8 cellular contexts compared by ENCODE assay signal in the genomic region with DNA sequence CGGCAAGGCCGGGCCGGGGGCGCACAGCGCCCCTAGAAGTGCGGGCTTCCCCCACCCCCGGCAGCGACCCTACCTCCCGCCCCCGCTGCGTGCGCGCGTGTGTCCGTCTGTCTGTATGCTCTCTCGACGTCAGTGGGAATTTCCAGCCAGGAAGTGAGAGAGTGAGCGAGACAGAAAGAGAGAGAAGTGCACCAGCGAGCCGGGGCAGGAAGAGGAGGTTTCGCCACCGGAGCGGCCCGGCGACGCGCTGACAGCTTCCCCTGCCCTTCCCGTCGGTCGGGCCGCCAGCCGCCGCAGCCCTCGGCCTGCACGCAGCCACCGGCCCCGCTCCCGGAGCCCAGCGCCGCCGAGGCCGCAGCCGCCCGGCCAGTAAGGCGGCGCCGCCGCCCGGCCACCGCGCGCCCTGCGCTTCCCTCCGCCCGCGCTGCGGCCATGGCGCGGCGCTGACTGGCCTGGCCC. TPM values are rescaled to one million over a fixed set of nuclear protein-coding genes. Genes with fewer than 3 reads are reported as not detected.
DNase-seq lines count a peak whose midpoint lies in the region; ATAC-seq and TF ChIP-seq lines count a peak whose summit lies in the region.

NFKB1 (plus strand) TSS at position 184 of the 459 bp plus-strand sequence. CDS start 24,160 bp downstream, outside the sequence.

- peak; percentile 59 for ATAC-seq in GM21825 (IDR thresholded peaks at IDR 0.05; ENCODE audit: unreplicated experiment)

- peak within 1 kb of the TSS; percentile 90 to 96 (median 93) for H3K4me3 Mint-ChIP-seq in immature natural killer cell

- TF ChIP-seq CTCF in GM06990 (IDR thresholded peaks at IDR 0.05; ENCODE audit: insufficient read depth, low read length, poor library complexity, severe bottlenecking): no peak
- no peak for TF ChIP-seq CTCF in brain microvascular endothelial cell (IDR thresholded peaks at IDR 0.05; ENCODE audit: low read depth, low read length, missing control alignments)

- H3K36me3 ChIP-seq in GM06990 (ENCODE audit: control insufficient read depth, insufficient read depth, low read length) (no peaks in the 10 kb centered on the region), Karpas-422 (ENCODE audit: insufficient read depth, low read length) (no peaks in the 10 kb centered on the region), brain microvascular endothelial cell (replicated peaks) (no peaks in the 10 kb centered on the region)

- no peaks in the 10 kb centered on the region for H3K9me3 ChIP-seq in Karpas-422 (ENCODE audit: low read length)

- peaks cover 36 to 42% of the 10 kb centered on the region in 2 donors for H3K4me1 Mint-ChIP-seq in immature natural killer cell

- in situ Hi-C loops in brain microvascular endothelial cell (cut with HindIII; ENCODE audit: low pct_ligation_motif_present, low sequenced_read_pairs): no loop called here

- peaks cover 30% of the 10 kb centered on the region for H3K4me1 ChIP-seq in Karpas-422 (ENCODE audit: low read length)

- H3K36me3 Mint-ChIP-seq in immature natural killer cell: no peaks in the 10 kb centered on the region

- H3K27me3 ChIP-seq in GM06990 (replicated peaks; ENCODE audit: control insufficient read depth, insufficient read depth, low read length): no peaks in the 10 kb centered on the region
- no peaks in the 10 kb centered on the region for H3K27me3 ChIP-seq in Karpas-422 (ENCODE audit: low read length)
- H3K27me3 ChIP-seq in brain microvascular endothelial cell (replicated peaks): no peaks in the 10 kb centered on the region

- H3K27me3 Mint-ChIP-seq in immature natural killer cell (ENCODE audit: low read depth in 3 of 3): peaks cover 16 to 31% (median 18%) of the 10 kb centered on the region in 3 donors

- H3K9me3 Mint-ChIP-seq in immature natural killer cell: peaks cover 0 to 1% (median 0%) of the 10 kb centered on the region in 6 donors

- 0 out of 2 replicates have a peak, but pooled peaks cover 2% of the 10 kb centered on the region for H4K20me1 ChIP-seq in Karpas-422 (ENCODE audit: insufficient read depth, low read depth, low read length)

- no peaks in the 10 kb centered on the region for H3K9me2 ChIP-seq in Karpas-422 (replicated peaks; ENCODE audit: insufficient read depth, low read length)

- peak within 1 kb of the TSS; percentile 95 for H3K4me2 ChIP-seq in Karpas-422 (ENCODE audit: low read depth, low read length, poor library complexity, severe bottlenecking)

- peak within 1 kb of the TSS; percentile 98 for H2AFZ ChIP-seq in Karpas-422 (ENCODE audit: low read length)

- H3K27ac Mint-ChIP-seq in immature natural killer cell: peak within 1 kb of the TSS; percentile 95 to 99 (median 98)

- H3K27ac ChIP-seq in Karpas-422 (ENCODE audit: low read length): no peak within 1 kb of the TSS
- peak within 1 kb of the TSS; percentile 89 for H3K27ac ChIP-seq in brain microvascular endothelial cell

- peak within 1 kb of the TSS; percentile 84 for H3K9ac ChIP-seq in Karpas-422 (ENCODE audit: low read length)

- DNase-seq in GM06990 (ENCODE audit: extremely low read depth, insufficient read length): peak; percentile 86
- peak; percentile 80 for DNase-seq in Karpas-422
- DNase-seq in UCSD-AML1 (lab: John Stamatoyannopoulos, UW; ENCODE audit: unreplicated experiment): peak; percentile 76
- peak; percentile 79 for DNase-seq in brain microvascular endothelial cell
- peak; percentile 89 to 91 (median 91) for DNase-seq in immature natural killer cell
- DNase-seq in stimulated activated CD4-positive, alpha-beta T cell treated with anti-CD3 and anti-CD28 coated beads, Interleukin-12 subunit alpha, Interleukin-12 subunit beta, amount 100 ng/mL, for 24 hours (ENCODE audit: low read depth in 2 of 2): peak; percentile 65 to 70
- no peak for DNase-seq in cerebellar nuclear complex (lab: John Stamatoyannopoulos, UW)

- no peaks in the 10 kb centered on the region for H3K79me2 ChIP-seq in Karpas-422 (ENCODE audit: low read length)

- H3K4me3 ChIP-seq in GM06990 (replicated peaks; ENCODE audit: low read depth, low read length): peak within 1 kb of the TSS; percentile 96
- H3K4me3 ChIP-seq in Karpas-422 (ENCODE audit: low read length): peak within 1 kb of the TSS; percentile 89
- peak within 1 kb of the TSS; percentile 87 for H3K4me3 ChIP-seq in brain microvascular endothelial cell (ENCODE audit: low read depth, low read length)

RNA-seq across cellular contexts. Expression of gene NFKB1, which starts in this region (rescaled TPM):
- total RNA-seq in Karpas-422 (2014; rRNA removed; shearing (Covaris generic); ENCODE audit: low replicate concordance): 5.3 and 7.9 TPM in 2 replicates
- 10 to 100 TPM in 1 of 3 donors, 1 to 10 TPM in 2; 9.4 to 16.0 (median 9.4) TPM for polyA plus RNA-seq in immature natural killer cell

Comparison
In these comparisons a context has a peak if more than half of its experiments do, and no peak if none do; other contexts are left out.
1. DNase-seq: peak in GM06990 (single experiment), Karpas-422 (single experiment), UCSD-AML1 (single experiment), brain microvascular endothelial cell (single experiment), immature natural killer cell (3 of 3) and stimulated activated CD4-positive, alpha-beta T cell treated with anti-CD3 and anti-CD28 coated beads, Interleukin-12 subunit alpha, Interleukin-12 subunit beta, amount 100 ng/mL, for 24 hours (2 of 2); none in cerebellar nuclear complex (0 of 2).
2. Peak in every context shown above with its lines, with median percentiles within 50 percentile points of each other: H3K4me3 ChIP-seq.